27 cellular contexts compared by ENCODE assay signal in genomic region chr10:15997313-15997712, GRCh38.
DNase-seq lines count a peak whose midpoint lies in the region; ATAC-seq, FAIRE-seq and TF ChIP-seq lines count a peak whose summit lies in the region.
"Had no signal": no experiment of that assay in that cellular context is flagged by ENCODE, and none has a peak within 500 bp of the region (broad histone marks: within the 10 kb centered on the region; RNA-seq: fewer than 3 reads in every experiment).

No MANE protein-coding gene starts in this region.

- TF ChIP-seq RAD21 in K562 (CRISPR knock-in tag; conservative IDR thresholded peaks at IDR 0.05 in 1 of 2, IDR thresholded peaks at IDR 0.05 in 1 of 2): no peak

- H2BK120ac ChIP-seq in H9 (ENCODE audit: low read depth, low read length, poor library complexity, severe bottlenecking): no peak overlapping the region

- H2AK5ac ChIP-seq in H9 (ENCODE audit: insufficient read length, low read length): no peak overlapping the region

- DNase-seq in GM23338 (ENCODE audit: low spot score): no peak
- DNase-seq in H9: no peak
- DNase-seq in K562 (ENCODE audit: extremely low read depth in 1 of 4, low spot score in 3 of 4): no peak
- no peak for DNase-seq in NCI-H2107 treated with DMSO at 0.1 percent for 48 hours (lab: John Stamatoyannopoulos, UW; ENCODE audit: unreplicated experiment)
- no peak for DNase-seq in NCI-H2227 (lab: John Stamatoyannopoulos, UW; ENCODE audit: unreplicated experiment)
- DNase-seq: 8988T; ACHN; BE2C; C1 segment of cervical spinal cord; CD4-positive, alpha-beta memory T cell; CD4-positive, CD25-positive, alpha-beta regulatory T cell; CD8-positive, alpha-beta memory T cell; COR-L47; DMS 273 treated with DMSO at 0.1 percent for 48 hours; DMS153; DMS53; DMS79; DND-41; EL; GDM1 had no signal

- H3K79me1 ChIP-seq in H9 (ENCODE audit: insufficient read depth, low read depth, low read length, poor library complexity, severe bottlenecking): no peaks in the 10 kb centered on the region

- no peak overlapping the region for H3K56ac ChIP-seq in H9 (ENCODE audit: insufficient read length, low read depth, low read length)

- in situ Hi-C loops in K562 (cut with MboI): no loop called here

- no peaks in the 10 kb centered on the region for H3K23me2 ChIP-seq in H9 (ENCODE audit: insufficient read length, low read depth, low read length, poor library complexity, severe bottlenecking)

- H3K27me3 ChIP-seq in GM23338 (ENCODE audit: insufficient read depth) (no peaks in the 10 kb centered on the region), H9 (ENCODE audit: insufficient read depth, low read length) (no peaks in the 10 kb centered on the region), K562 (ENCODE audit: control insufficient read depth in 2 of 2, insufficient read depth in 2 of 2, low read length in 2 of 2) (no peaks in the 10 kb centered on the region)
- H3K27me3 ChIP-seq: BE2C, BLaER1 had no signal

- H3K4ac ChIP-seq in H9 (ENCODE audit: low read depth, low read length): no peak overlapping the region

- no peaks in the 10 kb centered on the region; the same call in 2 of the 3 replicates for H3K4me1 Mint-ChIP-seq in GM23338
- H3K4me1 Mint-ChIP-seq in H9: peaks cover 5% of the 10 kb centered on the region in 2 experiments; a peak in 3 of 4 replicates
- H3K4me1 Mint-ChIP-seq: CD14-positive monocyte; CD4-positive, alpha-beta memory T cell; CD4-positive, CD25-positive, alpha-beta regulatory T cell; CD8-positive, alpha-beta memory T cell had no signal

- H2BK20ac ChIP-seq in H9 (ENCODE audit: low read depth, low read length, poor library complexity, severe bottlenecking): no peak overlapping the region

- no peak overlapping the region for H4K8ac ChIP-seq in H9 (replicated peaks; ENCODE audit: insufficient read length, low read depth, low read length)

- H3K9me3 ChIP-seq in H9 (ENCODE audit: control insufficient read depth, low read depth, low read length): peaks cover 5% of the 10 kb centered on the region
- H3K9me3 ChIP-seq in K562 (replicated peaks; ENCODE audit: control insufficient read depth, insufficient read depth, low read depth, low read length): no peaks in the 10 kb centered on the region
- H3K9me3 ChIP-seq: BE2C had no signal

- H3K9me3 Mint-ChIP-seq in GM23338: 0 out of 3 replicates have a peak, but pooled peaks cover 3% of the 10 kb centered on the region
- H3K9me3 Mint-ChIP-seq in H9: peaks cover 3 to 6% of the 10 kb centered on the region in 2 experiments; a peak in 3 of 5 replicates

- H3K18ac ChIP-seq in H9 (ENCODE audit: insufficient read length, low read depth, low read length): no peak overlapping the region

- no peaks in the 10 kb centered on the region for H3K36me3 Mint-ChIP-seq in GM23338 (ENCODE audit: low read depth)
- H3K36me3 Mint-ChIP-seq in H9 (ENCODE audit: insufficient read depth in 1 of 3, low read depth in 3 of 3): peaks cover 0 to 8% (median 4%) of the 10 kb centered on the region in 3 experiments; a peak in 3 of 7 replicates
- H3K36me3 Mint-ChIP-seq: CD14-positive monocyte; CD4-positive, alpha-beta memory T cell; CD4-positive, CD25-positive, alpha-beta regulatory T cell; CD8-positive, alpha-beta memory T cell had no signal

- H3K79me2 ChIP-seq in GM23338 (replicated peaks; ENCODE audit: insufficient read depth) (no peaks in the 10 kb centered on the region), H9 (ENCODE audit: insufficient read depth, low read length) (no peaks in the 10 kb centered on the region), K562 (ENCODE audit: control insufficient read depth, insufficient read depth, low read length) (no peaks in the 10 kb centered on the region)

- no peaks in the 10 kb centered on the region for H4K20me1 ChIP-seq in GM23338 (replicated peaks; ENCODE audit: insufficient read depth)
- no peaks in the 10 kb centered on the region for H4K20me1 ChIP-seq in H9 (ENCODE audit: control insufficient read depth, insufficient read depth, insufficient read length)
- H4K20me1 ChIP-seq in K562 (replicated peaks; ENCODE audit: control insufficient read depth, insufficient read depth, low read length): no peaks in the 10 kb centered on the region
- H4K20me1 ChIP-seq: BLaER1 had no signal

- H3K27ac ChIP-seq in GM23338 (ENCODE audit: low read depth): no peak overlapping the region
- no peak overlapping the region for H3K27ac ChIP-seq in H9 (ENCODE audit: insufficient read length, low read depth, low read length)
- H3K27ac ChIP-seq in K562 (ENCODE audit: extremely low read depth, low read depth, low read length): no peak overlapping the region
- H3K27ac ChIP-seq: BLaER1 had no signal

- POLR2A ChIA-PET in K562 (lab: Yijun Ruan, JAX): no interaction called here

- WGBS in H9 (ENCODE audit: extremely low coverage, insufficient read length, low lambda C conversion rate): no CpG with 5 or more reads among the region's 4 CpGs
- 2% methylated on average over 4 of the region's 4 CpGs for WGBS in K562 (ENCODE audit: insufficient coverage, low coverage, missing lambda C conversion rate)

- intact Hi-C loops in K562 (cut with micrococcal nuclease): no loop called here

- H3K4me2 ChIP-seq in GM23338: no peak overlapping the region
- H3K4me2 ChIP-seq in H9 (ENCODE audit: insufficient read depth, insufficient read length, low read length): no peak overlapping the region
- H3K4me2 ChIP-seq in K562 (ENCODE audit: insufficient read depth, low read length): no peak overlapping the region
- H3K4me2 ChIP-seq: BLaER1 had no signal

- no peaks in the 10 kb centered on the region for H3F3A ChIP-seq in GM23338 (replicated peaks; ENCODE audit: low read depth)

- H2BK15ac ChIP-seq in H9 (ENCODE audit: low read depth, low read length): no peak overlapping the region

- BruUV-seq in K562 (replicated peaks; lab: Mats Ljungman, UMichigan): no TSS peak

- H3K4me3 ChIP-seq in GM23338: no peak overlapping the region
- no peak overlapping the region for H3K4me3 ChIP-seq in K562
- H3K4me3 ChIP-seq: BLaER1, GM12878 had no signal

- TF ChIP-seq EP300 in K562 (IDR thresholded peaks at IDR 0.05; ENCODE audit: low read length): no peak

- no peak overlapping the region for H4K91ac ChIP-seq in H9 (ENCODE audit: insufficient read length, low read depth, low read length)

- CTCF ChIA-PET in K562 (lab: Yijun Ruan, JAX; ENCODE audit: low intra/inter-chr PET ratio): no interaction called here

- H3K9ac ChIP-seq in H9 (ENCODE audit: extremely low read depth, insufficient read length, low read length) (no peak overlapping the region), K562 (ENCODE audit: insufficient read depth in 1 of 2, low read depth in 2 of 2, low read length in 2 of 2) (no peak overlapping the region)
- H3K9ac ChIP-seq: BLaER1 had no signal

- no peak overlapping the region for H2BK5ac ChIP-seq in H9 (ENCODE audit: insufficient read length, low read length)

- no peaks in the 10 kb centered on the region for H3K9me1 ChIP-seq in K562 (ENCODE audit: control insufficient read depth, insufficient read depth, low read length)

- H3K23ac ChIP-seq in H9 (ENCODE audit: insufficient read length, low read depth, low read length): no peak overlapping the region

- no peak for TF ChIP-seq POLR2A in K562 (conservative IDR thresholded peaks at IDR 0.05)

- no peak overlapping the region for H3K4me3 Mint-ChIP-seq in GM23338
- H3K4me3 Mint-ChIP-seq in H9: no peak overlapping the region
- H3K4me3 Mint-ChIP-seq: CD14-positive monocyte; CD4-positive, alpha-beta memory T cell; CD4-positive, CD25-positive, alpha-beta regulatory T cell; CD8-positive, alpha-beta memory T cell had no signal

- H3K4me1 ChIP-seq in GM23338 (ENCODE audit: insufficient read depth) (peaks cover 2% of the 10 kb centered on the region), H9 (ENCODE audit: insufficient read depth, low read length) (no peaks in the 10 kb centered on the region), K562 (replicated peaks in 1 of 2; ENCODE audit: control insufficient read depth in 2 of 2, insufficient read depth in 2 of 2, low read length in 2 of 2) (no peaks in the 10 kb centered on the region)
- H3K4me1 ChIP-seq: BE2C, BLaER1 had no signal

- H3K14ac ChIP-seq in H9 (ENCODE audit: insufficient read depth, low read length): no peak overlapping the region

- no peak for FAIRE-seq in K562 (lab: Jason Lieb, UNC)
- FAIRE-seq: A204.1, GM12878, GM12892, GM18507 had no signal

- H3K36me3 ChIP-seq in GM23338 (ENCODE audit: insufficient read depth) (no peaks in the 10 kb centered on the region), K562 (ENCODE audit: control insufficient read depth, insufficient read depth, low read length) (no peaks in the 10 kb centered on the region)
- H3K36me3 ChIP-seq: BE2C, BLaER1 had no signal

- H3K27ac Mint-ChIP-seq in GM23338 (no peak overlapping the region), H9 (no peak overlapping the region)
- H3K27ac Mint-ChIP-seq: CD14-positive monocyte; CD4-positive, alpha-beta memory T cell; CD4-positive, CD25-positive, alpha-beta regulatory T cell; CD8-positive, alpha-beta memory T cell had no signal

- no peak overlapping the region for H4K5ac ChIP-seq in H9 (ENCODE audit: insufficient read length, low read depth, low read length)

- H3K27me3 Mint-ChIP-seq in GM23338 (ENCODE audit: insufficient read depth, low read depth, poor library complexity) (no peaks in the 10 kb centered on the region), H9 (ENCODE audit: low read depth) (no peaks in the 10 kb centered on the region)

- peak overlapping the region; percentile 43; the same call in 1 of the 2 replicates for H2AFZ ChIP-seq in GM23338
- H2AFZ ChIP-seq in H9 (ENCODE audit: low read length): peak overlapping the region; percentile 40
- H2AFZ ChIP-seq in K562 (ENCODE audit: low read depth, low read length): no peak overlapping the region

- no peak overlapping the region for H2BK12ac ChIP-seq in H9 (ENCODE audit: insufficient read length, low read depth, low read length)

- ATAC-seq in GM23338: no peak
- ATAC-seq in K562: no peak
- no peak for ATAC-seq in HG02981 (IDR thresholded peaks at IDR 0.05; ENCODE audit: unreplicated experiment)
- ATAC-seq: GM12878 had no signal

- H3K9me2 ChIP-seq in GM23338 (ENCODE audit: insufficient read depth): no peaks in the 10 kb centered on the region

- no peak overlapping the region for H3T11ph ChIP-seq in H9 (ENCODE audit: low read length)

- TF ChIP-seq CTCF in GM23338 (conservative IDR thresholded peaks at IDR 0.05; ENCODE audit: low read depth in 2 of 2): no peak
- TF ChIP-seq CTCF in H9 (conservative IDR thresholded peaks at IDR 0.05): no peak
- TF ChIP-seq CTCF in K562 (IDR thresholded peaks at IDR 0.05 in 2 of 3, conservative IDR thresholded peaks at IDR 0.05 in 1 of 3; ENCODE audit: insufficient read depth in 2 of 3, low read depth in 1 of 3, low read length in 3 of 3): no peak

TF ChIP-seq in K562, 482 proteins besides CTCF, POLR2A, EP300 and RAD21 (continues in another document):
- TF ChIP-seq, protein P1, sequence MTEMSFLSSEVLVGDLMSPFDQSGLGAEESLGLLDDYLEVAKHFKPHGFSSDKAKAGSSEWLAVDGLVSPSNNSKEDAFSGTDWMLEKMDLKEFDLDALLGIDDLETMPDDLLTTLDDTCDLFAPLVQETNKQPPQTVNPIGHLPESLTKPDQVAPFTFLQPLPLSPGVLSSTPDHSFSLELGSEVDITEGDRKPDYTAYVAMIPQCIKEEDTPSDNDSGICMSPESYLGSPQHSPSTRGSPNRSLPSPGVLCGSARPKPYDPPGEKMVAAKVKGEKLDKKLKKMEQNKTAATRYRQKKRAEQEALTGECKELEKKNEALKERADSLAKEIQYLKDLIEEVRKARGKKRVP (CRISPR knock-in tag; IDR thresholded peaks at IDR 0.05): no peak
- TF ChIP-seq MAFK (IDR thresholded peaks at IDR 0.05; ENCODE audit: low read length): peak; percentile 54; the same call in 1 of the 2 replicates
